1 cellular context compared by ENCODE assay signal in genomic region chr3:188720636-188721035, GRCh38.
A peak's percentile ranks its signal among the peaks of the same experiment; 100 is the strongest.
TF ChIP-seq lines count a peak whose summit lies in the region.

No MANE protein-coding gene starts in this region.

TF ChIP-seq in HepG2, 621 proteins besides CTCF, POLR2A, EP300 and RAD21 (continued from another document and continues in another):
- TF ChIP-seq FOXP4 (CRISPR knock-in tag; IDR thresholded peaks at IDR 0.05) (peak; percentile 95), NR2F1 (CRISPR knock-in tag; IDR thresholded peaks at IDR 0.05) (peak; percentile 72 to 74; a peak in 3 of 4 replicates), ZBTB44 (CRISPR knock-in tag; IDR thresholded peaks at IDR 0.05) (no peak), ZNF660 (CRISPR knock-in tag; IDR thresholded peaks at IDR 0.05; ENCODE audit: borderline replicate concordance, low read depth) (no peak), FOXA1 (IDR thresholded peaks at IDR 0.05) (peak; percentile 80), FOXA1 (CRISPR knock-in tag; IDR thresholded peaks at IDR 0.05) (peak; percentile 96), TRAFD1 (CRISPR knock-in tag; IDR thresholded peaks at IDR 0.05; ENCODE audit: borderline replicate concordance) (no peak), ZBTB4 (CRISPR knock-in tag; IDR thresholded peaks at IDR 0.05; ENCODE audit: borderline replicate concordance) (no peak), ZBTB3 (CRISPR knock-in tag; IDR thresholded peaks at IDR 0.05; ENCODE audit: borderline replicate concordance, low read depth) (0 out of 2 replicates have a peak, but pooled peaks have one; percentile 56), SIX1 (CRISPR knock-in tag; IDR thresholded peaks at IDR 0.05; ENCODE audit: borderline replicate concordance) (peak; percentile 73; the same call in 1 of the 2 replicates), FOXP1 (IDR thresholded peaks at IDR 0.05) (no peak), FOXP1 (CRISPR knock-in tag; IDR thresholded peaks at IDR 0.05) (peak; percentile 90), ZNF282 (IDR thresholded peaks at IDR 0.05; ENCODE audit: partially characterized antibody) (no peak), ZNF564 (CRISPR knock-in tag; IDR thresholded peaks at IDR 0.05) (0 out of 2 replicates have a peak, but pooled peaks have one; percentile 42), ZNF383 (CRISPR knock-in tag; IDR thresholded peaks at IDR 0.05; ENCODE audit: borderline replicate concordance) (no peak), SP1 (IDR thresholded peaks at IDR 0.05) (no peak), SP1 (CRISPR knock-in tag; IDR thresholded peaks at IDR 0.05) (no peak), POLR2AphosphoS2 (IDR thresholded peaks at IDR 0.05; ENCODE audit: low read depth, low read length) (no peak), ZFP37 (CRISPR knock-in tag; IDR thresholded peaks at IDR 0.05; ENCODE audit: borderline replicate concordance) (0 out of 2 replicates have a peak, but pooled peaks have one; percentile 56), HOXA7 (CRISPR knock-in tag; IDR thresholded peaks at IDR 0.05) (no peak), ZNF253 (CRISPR knock-in tag; IDR thresholded peaks at IDR 0.05; ENCODE audit: borderline replicate concordance) (no peak), ZNF644 (CRISPR knock-in tag; IDR thresholded peaks at IDR 0.05; ENCODE audit: low read depth) (peak; percentile 83), HES4 (CRISPR knock-in tag; IDR thresholded peaks at IDR 0.05; ENCODE audit: borderline replicate concordance) (no peak), PREB (CRISPR knock-in tag; IDR thresholded peaks at IDR 0.05) (no peak), ZNF772 (CRISPR knock-in tag; IDR thresholded peaks at IDR 0.05) (peak; percentile 37; the same call in 1 of the 2 replicates), SAP130 (CRISPR knock-in tag; IDR thresholded peaks at IDR 0.05; ENCODE audit: low read depth) (peak; percentile 86), CCAR2 (optimal IDR thresholded peaks at IDR 0.05; ENCODE audit: low read depth, low read length) (no peak), EED (CRISPR knock-in tag; IDR thresholded peaks at IDR 0.05) (no peak), NONO (IDR thresholded peaks at IDR 0.05) (no peak), NONO (CRISPR knock-in tag; conservative IDR thresholded peaks at IDR 0.05) (no peak), E2F5 (CRISPR knock-in tag; conservative IDR thresholded peaks at IDR 0.05) (no peak), RFXAP (CRISPR knock-in tag; IDR thresholded peaks at IDR 0.05; ENCODE audit: borderline replicate concordance) (peak; percentile 62; the same call in 1 of the 2 replicates), UBTF (CRISPR knock-in tag; IDR thresholded peaks at IDR 0.05) (no peak), ARID4A (CRISPR knock-in tag; IDR thresholded peaks at IDR 0.05; ENCODE audit: borderline replicate concordance) (peak; percentile 32; the same call in 1 of the 2 replicates), CENPX (CRISPR knock-in tag; IDR thresholded peaks at IDR 0.05) (no peak), ZFP62 (CRISPR knock-in tag; IDR thresholded peaks at IDR 0.05) (no peak), TBL1XR1 (IDR thresholded peaks at IDR 0.05; ENCODE audit: borderline replicate concordance, low read length, partially characterized antibody) (peak; percentile 89), PHF5A (CRISPR knock-in tag; IDR thresholded peaks at IDR 0.05; ENCODE audit: low read depth, unreplicated experiment) (no peak), ZSCAN25 (CRISPR knock-in tag; IDR thresholded peaks at IDR 0.05) (0 out of 2 replicates have a peak, but pooled peaks have one; percentile 24), TOE1 (CRISPR knock-in tag; IDR thresholded peaks at IDR 0.05) (no peak), XBP1 (CRISPR knock-in tag; IDR thresholded peaks at IDR 0.05) (peak; percentile 75; the same call in 1 of the 2 replicates), NFE2L2 (IDR thresholded peaks at IDR 0.05; ENCODE audit: low read length) (peak; percentile 96), IRX3 (CRISPR knock-in tag; IDR thresholded peaks at IDR 0.05; ENCODE audit: borderline replicate concordance, low read depth) (no peak), ZNF691 (CRISPR knock-in tag; IDR thresholded peaks at IDR 0.05; ENCODE audit: borderline replicate concordance, low read depth) (0 out of 2 replicates have a peak, but pooled peaks have one; percentile 49), MIXL1 (CRISPR knock-in tag; IDR thresholded peaks at IDR 0.05) (peak; percentile 93), ZNF605 (CRISPR knock-in tag; IDR thresholded peaks at IDR 0.05) (no peak)
